Comparison of ENCODE assay signal across 8 cellular contexts in the genomic region with DNA sequence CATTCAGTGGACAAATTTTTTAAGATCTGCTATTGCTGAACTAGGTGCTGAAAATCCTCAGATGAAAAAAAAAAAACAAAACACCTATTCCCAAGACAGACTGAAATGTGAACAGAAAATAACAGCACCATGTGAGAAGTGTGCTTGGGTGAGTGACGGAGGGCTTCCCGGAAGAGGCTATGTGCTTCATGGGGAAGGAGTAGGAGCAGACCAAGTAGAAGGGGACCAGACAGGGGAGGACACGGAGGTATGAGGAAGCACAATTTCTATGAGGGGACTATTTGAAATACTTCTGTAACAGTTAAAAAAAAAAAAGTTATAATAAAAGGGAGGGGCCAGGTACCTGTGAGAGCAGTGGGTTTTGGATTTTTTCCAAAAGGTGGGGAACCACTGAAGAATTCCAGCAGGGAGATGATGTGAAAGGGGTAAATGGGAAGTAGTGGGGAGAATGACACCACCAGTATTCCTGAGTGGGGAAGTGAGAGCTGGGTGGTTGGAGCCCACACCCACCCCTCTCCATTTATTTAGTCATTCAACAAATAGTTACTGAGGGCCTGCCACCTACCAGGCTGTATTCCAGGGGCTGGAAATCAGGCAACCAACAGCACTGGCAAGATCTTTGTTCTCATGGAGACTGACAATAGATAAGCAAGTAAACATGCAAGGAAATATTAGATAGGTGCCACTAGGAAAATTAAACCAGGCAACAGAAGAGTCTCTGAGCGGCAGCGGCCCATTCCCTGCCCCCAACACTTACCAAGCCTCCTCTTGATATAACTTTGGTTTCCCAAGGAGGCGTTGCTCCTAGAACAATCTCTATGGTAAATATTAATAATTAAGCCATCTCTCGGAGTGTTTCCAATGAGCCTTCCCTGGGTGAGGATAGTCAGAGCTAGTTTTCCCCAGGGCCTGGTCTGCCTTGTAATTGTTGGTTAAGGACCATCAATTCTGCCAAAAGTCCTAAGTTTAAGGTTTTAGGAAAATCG. TPM values are rescaled to one million over a fixed set of nuclear protein-coding genes. Genes with fewer than 3 reads are reported as not detected.
DNase-seq lines count a peak whose midpoint lies in the region; ATAC-seq and TF ChIP-seq lines count a peak whose summit lies in the region.

No MANE protein-coding gene starts in this region.

- ATAC-seq in Panc1: no peak
- ATAC-seq in GM21717 (IDR thresholded peaks at IDR 0.05; ENCODE audit: unreplicated experiment): no peak

- no peak overlapping the region for H2BK12ac ChIP-seq in trophoblast cell (ENCODE audit: low read length)

- H3K4me1 ChIP-seq in Caco-2: peaks cover 32% of the 10 kb centered on the region
- H3K4me1 ChIP-seq in Panc1 (ENCODE audit: control insufficient read depth, insufficient read depth, low read length): peaks cover 77% of the 10 kb centered on the region
- H3K4me1 ChIP-seq in esophagus muscularis mucosa: peaks cover 32 to 37% (median 35%) of the 10 kb centered on the region in 4 donors
- H3K4me1 ChIP-seq in trophoblast cell (ENCODE audit: control insufficient read depth in 1 of 2, insufficient read depth in 2 of 2, low read length in 2 of 2): peaks cover 3 to 18% of the 10 kb centered on the region in 2 experiments

- TF ChIP-seq POLR2A in esophagus muscularis mucosa (IDR thresholded peaks at IDR 0.05; ENCODE audit: low read depth): no peak

- TF ChIP-seq CTCF in Caco-2 (IDR thresholded peaks at IDR 0.05; ENCODE audit: insufficient read depth in 1 of 2, low read depth in 1 of 2, low read length in 1 of 2, severe bottlenecking in 1 of 2, unreplicated experiment in 1 of 2): no peak
- no peak for TF ChIP-seq CTCF in Panc1 (IDR thresholded peaks at IDR 0.05)
- no peak for TF ChIP-seq CTCF in esophagus muscularis mucosa (IDR thresholded peaks at IDR 0.05)

- H3K9me3 ChIP-seq in Caco-2 (no peaks in the 10 kb centered on the region), Panc1 (ENCODE audit: control insufficient read depth, insufficient read depth, low read depth, low read length) (no peaks in the 10 kb centered on the region), esophagus muscularis mucosa (no peaks in the 10 kb centered on the region), trophoblast cell (ENCODE audit: insufficient read depth, low read depth, low read length) (no peaks in the 10 kb centered on the region)

- peak overlapping the region; percentile 47 for H3K4me2 ChIP-seq in trophoblast cell (ENCODE audit: low read length)

- 54% methylated on average over 8 of the region's 8 CpGs for WGBS in esophagus muscularis mucosa
- WGBS in trophoblast cell (ENCODE audit: extremely low coverage, insufficient coverage, insufficient read length): no CpG with 5 or more reads among the region's 8 CpGs

- no peak overlapping the region for H4K91ac ChIP-seq in trophoblast cell (ENCODE audit: low read depth, low read length)

- no peak overlapping the region for H4K8ac ChIP-seq in trophoblast cell (ENCODE audit: low read depth, low read length)

- peak overlapping the region; percentile 94 for H3K27ac Mint-ChIP-seq in Caco-2 (ENCODE audit: unreplicated experiment)

- no peak overlapping the region for H3K18ac ChIP-seq in trophoblast cell (ENCODE audit: low read length)

- no peak overlapping the region for H3K9ac ChIP-seq in trophoblast cell (ENCODE audit: low read length)

- in situ Hi-C loops in Panc1 (cut with HindIII; ENCODE audit: low pct_unique_long_range_greater_than_20kb, low sequenced_read_pairs) (no loop called here), G401 (cut with HindIII; ENCODE audit: low sequenced_read_pairs) (no loop called here), KBM-7 (cut with MboI; ENCODE audit: low pct_unique_long_range_greater_than_20kb, low sequenced_read_pairs) (no loop called here)

- no peak for TF ChIP-seq EP300 in esophagus muscularis mucosa (IDR thresholded peaks at IDR 0.05)

- no peak overlapping the region for H2AFZ ChIP-seq in trophoblast cell (ENCODE audit: insufficient read depth, low read length, poor library complexity)

- peaks cover 12% of the 10 kb centered on the region for H3K79me2 ChIP-seq in trophoblast cell (ENCODE audit: control insufficient read depth, insufficient read depth, low read length, poor library complexity)

- H3K4me3 ChIP-seq in Caco-2 (ENCODE audit: low read depth, low read length) (peak overlapping the region; percentile 29), Panc1 (ENCODE audit: low read depth in 2 of 2, low read length in 2 of 2) (peak overlapping the region; percentile 15 to 51), esophagus muscularis mucosa (peak overlapping the region; percentile 43 to 47 (median 44)), trophoblast cell (ENCODE audit: low read depth, low read length) (no peak overlapping the region)

- no peak overlapping the region for H2BK120ac ChIP-seq in trophoblast cell (ENCODE audit: insufficient read depth, low read length, poor library complexity)

- H3K36me3 ChIP-seq in Caco-2 (ENCODE audit: control insufficient read depth, insufficient read depth, low read length) (no peaks in the 10 kb centered on the region), Panc1 (ENCODE audit: control insufficient read depth, insufficient read depth, low read length) (no peaks in the 10 kb centered on the region; the same call in 1 of the 2 replicates), esophagus muscularis mucosa (no peaks in the 10 kb centered on the region), trophoblast cell (ENCODE audit: control insufficient read depth in 1 of 2, insufficient read depth in 2 of 2, low read length in 2 of 2) (no peaks in the 10 kb centered on the region)

- H3K27me3 Mint-ChIP-seq in Caco-2 (ENCODE audit: insufficient read depth, unreplicated experiment): no peaks in the 10 kb centered on the region

- peaks cover 20% of the 10 kb centered on the region for H3K4me1 Mint-ChIP-seq in Caco-2 (ENCODE audit: low read depth, unreplicated experiment)

- no peak overlapping the region for H2AK5ac ChIP-seq in trophoblast cell (ENCODE audit: low read length)

- H3K4me3 Mint-ChIP-seq in Caco-2 (ENCODE audit: unreplicated experiment): peak overlapping the region; percentile 78

- peaks cover 8% of the 10 kb centered on the region for H3K36me3 Mint-ChIP-seq in Caco-2 (ENCODE audit: insufficient read depth, unreplicated experiment)

- intact Hi-C loops in Caco-2 (cut with micrococcal nuclease; ENCODE audit: unreplicated experiment): loop anchor here (5.0 kb wide), 1 partner anchor 592 kb away; the partner anchor contains the start of gene CIAO2A
- intact Hi-C loops in Panc1 (cut with micrococcal nuclease; ENCODE audit: unreplicated experiment): no loop called here
- intact Hi-C loops in esophagus muscularis mucosa (cut with DNase I): loop anchor here (5.0 kb wide), 1 partner anchor 52 kb away; no protein-coding TSS in a partner anchor

- H2BK5ac ChIP-seq in trophoblast cell (ENCODE audit: low read depth, low read length, poor library complexity): no peak overlapping the region

- CTCF ChIA-PET in Caco-2 (lab: Charles Lee) (no interaction called here), Panc1 (lab: Charles Lee) (no interaction called here)

- H3K79me1 ChIP-seq in trophoblast cell (ENCODE audit: low read length): peaks cover 23% of the 10 kb centered on the region

- POLR2A ChIA-PET in Caco-2 (lab: Charles Lee): no interaction called here
- POLR2A ChIA-PET in Panc1 (lab: Charles Lee): no interaction called here

- DNase-seq in Caco-2 (no peak), Panc1 (ENCODE audit: low read depth, low spot score) (no peak), esophagus muscularis mucosa (ENCODE audit: extremely low spot score) (no peak), trophoblast cell (no peak), G401 (ENCODE audit: low spot score) (no peak), KBM-7 (no peak)
- DNase-seq in activated CD4-positive, CD25-positive, alpha-beta regulatory T cell treated with anti-CD3 and anti-CD28 coated beads, Interleukin-2, amount 50 U/mL, for 72 hours: no peak

- peak overlapping the region; percentile 100 for H3K27ac ChIP-seq in Panc1 (ENCODE audit: low read length)
- H3K27ac ChIP-seq in esophagus muscularis mucosa (replicated peaks in 1 of 4): peak overlapping the region; percentile 99 to 100 (median 99)
- no peak overlapping the region for H3K27ac ChIP-seq in trophoblast cell (ENCODE audit: low read depth, low read length)

- no peak overlapping the region for H3K4ac ChIP-seq in trophoblast cell (ENCODE audit: low read depth, low read length)

- H3K9me3 Mint-ChIP-seq in Caco-2 (ENCODE audit: unreplicated experiment): no peaks in the 10 kb centered on the region

- H3K23ac ChIP-seq in trophoblast cell (ENCODE audit: low read length): no peak overlapping the region

- no peaks in the 10 kb centered on the region for H3K27me3 ChIP-seq in Caco-2 (replicated peaks; ENCODE audit: control insufficient read depth, insufficient read depth, low read length)
- H3K27me3 ChIP-seq in Panc1 (ENCODE audit: control insufficient read depth, insufficient read depth, low read length): no peaks in the 10 kb centered on the region
- peaks cover 0 to 5% (median 0%) of the 10 kb centered on the region in 4 donors for H3K27me3 ChIP-seq in esophagus muscularis mucosa
- no peaks in the 10 kb centered on the region for H3K27me3 ChIP-seq in trophoblast cell (ENCODE audit: insufficient read depth, low read length)

- no peak overlapping the region for H4K12ac ChIP-seq in trophoblast cell (ENCODE audit: low read depth, low read length)

- BruUV-seq in Caco-2 (replicated peaks; lab: Mats Ljungman, UMichigan) (no TSS peak), Panc1 (replicated peaks; lab: Mats Ljungman, UMichigan) (no TSS peak)

- peak overlapping the region; percentile 22 for H3K14ac ChIP-seq in trophoblast cell (ENCODE audit: low read length)

RNA-seq across cellular contexts. Expression of gene USP3, which starts 3.8 kb away (rescaled TPM):
- 54.2 and 58.6 TPM in 2 replicates for total RNA-seq in Caco-2 (2022)
- total RNA-seq in Panc1 (2021; ENCODE audit: unreplicated experiment): 51.4 TPM
- 28.8 TPM for polyA plus RNA-seq in Panc1 (2012; ENCODE audit: insufficient read length)
- total RNA-seq in esophagus muscularis mucosa: 10 to 100 TPM; 40.1 to 46.5 (median 41.3) TPM
- polyA plus RNA-seq in trophoblast cell (2013): 28.3 and 28.6 TPM in 2 replicates
- total RNA-seq in G401 (2014; rRNA removed; shearing (Covaris generic)): 27.3 and 28.5 TPM in 2 replicates
